8 cellular contexts compared by ENCODE assay signal in the genomic region with DNA sequence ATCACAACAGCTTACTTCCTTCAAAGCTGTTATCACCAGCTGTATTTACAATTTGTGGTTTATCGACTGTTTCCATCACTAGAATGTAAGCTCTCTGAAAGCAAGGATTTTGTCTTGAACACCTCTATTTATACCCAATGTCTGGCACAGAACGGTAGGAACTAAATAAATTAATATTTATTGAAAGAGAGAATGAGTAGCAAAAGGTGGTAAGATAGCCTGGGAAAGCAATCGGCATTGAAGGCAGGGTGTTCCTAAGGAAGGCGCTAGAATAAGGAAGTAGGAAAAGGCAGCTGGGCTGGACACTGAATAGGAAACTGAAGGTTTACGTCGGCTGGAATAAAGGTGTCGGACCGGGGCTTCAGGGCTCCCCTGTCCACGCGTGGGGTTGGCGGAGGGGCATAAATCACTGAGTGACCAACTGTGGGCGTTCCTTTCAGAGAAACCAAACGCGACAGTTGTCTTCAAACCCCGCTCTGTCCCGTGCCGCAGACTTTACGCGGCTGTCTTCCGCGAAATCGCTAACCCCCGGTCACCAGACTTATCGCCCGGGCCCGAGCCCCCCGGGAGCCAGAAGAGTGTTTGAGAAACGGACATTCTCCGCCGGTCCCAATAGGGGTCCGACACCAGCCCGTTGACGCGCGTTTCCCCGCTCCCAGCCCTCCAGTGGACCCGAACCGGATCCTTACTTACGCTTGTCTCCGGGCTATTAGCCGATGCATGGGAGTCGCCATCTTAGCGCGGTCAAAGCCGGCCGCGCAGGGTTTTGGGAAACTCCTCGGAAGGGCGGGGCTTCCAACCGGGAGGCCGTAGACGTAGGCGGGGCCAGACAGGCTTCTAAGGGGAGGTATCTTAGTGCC. TPM values are rescaled to one million over a fixed set of nuclear protein-coding genes. Genes with fewer than 3 reads are reported as not detected.
A peak's percentile ranks its signal among the peaks of the same experiment; 100 is the strongest.
DNase-seq lines count a peak whose midpoint lies in the region; ATAC-seq, FAIRE-seq and TF ChIP-seq lines count a peak whose summit lies in the region.

Gene ZCCHC10 (minus strand): TSS at position 746 of the 860 bp plus-strand sequence. CDS start 12 bp downstream, at position 734.

- H3K4me1 ChIP-seq in Karpas-422 (ENCODE audit: low read length) (peaks cover 14% of the 10 kb centered on the region), esophagus squamous epithelium (peaks cover 6 to 28% (median 7%) of the 10 kb centered on the region in 3 donors)

- no peaks in the 10 kb centered on the region for H4K20me1 ChIP-seq in Karpas-422 (ENCODE audit: insufficient read depth, low read depth, low read length)

- peaks cover 3 to 5% of the 10 kb centered on the region in 2 donors for H3K36me3 Mint-ChIP-seq in activated T-cell treated with anti-CD3 and anti-CD28 coated beads, Interleukin-2, amount 50 U/mL, for 72 hours (ENCODE audit: insufficient read depth in 2 of 2)

- H3K79me2 ChIP-seq in Karpas-422 (ENCODE audit: low read length): peaks cover 50% of the 10 kb centered on the region

- 0 to 1% methylated on average over 17 to 30 of the region's 53 CpGs for WGBS in esophagus squamous epithelium, 2 donors

- peak within 1 kb of the TSS; percentile 81 for H3K9ac ChIP-seq in Karpas-422 (ENCODE audit: low read length)

- peak within 1 kb of the TSS; percentile 92 for H3K4me3 ChIP-seq in Karpas-422 (ENCODE audit: low read length)
- H3K4me3 ChIP-seq in esophagus squamous epithelium: peak within 1 kb of the TSS; percentile 72 to 94 (median 83)

- H3K27me3 ChIP-seq in Karpas-422 (ENCODE audit: low read length) (no peaks in the 10 kb centered on the region), esophagus squamous epithelium (no peaks in the 10 kb centered on the region)

- H3K9me3 Mint-ChIP-seq in activated T-cell treated with anti-CD3 and anti-CD28 coated beads, Interleukin-2, amount 50 U/mL, for 72 hours: no peaks in the 10 kb centered on the region

- no peak for FAIRE-seq in RCC 7860 (lab: Jason Lieb, UNC)

- H3K27ac Mint-ChIP-seq in activated T-cell treated with anti-CD3 and anti-CD28 coated beads, Interleukin-2, amount 50 U/mL, for 72 hours: peak within 1 kb of the TSS; percentile 94

- TF ChIP-seq POLR2A in esophagus squamous epithelium (IDR thresholded peaks at IDR 0.05): peak in 3 of 4 donors; percentile 21 to 70 (median 51)

- H3K36me3 ChIP-seq in Karpas-422 (ENCODE audit: insufficient read depth, low read length) (no peaks in the 10 kb centered on the region; the same call in 1 of the 2 replicates), esophagus squamous epithelium (peaks cover 0 to 20% (median 4%) of the 10 kb centered on the region in 3 donors)

- H3K4me1 Mint-ChIP-seq in activated T-cell treated with anti-CD3 and anti-CD28 coated beads, Interleukin-2, amount 50 U/mL, for 72 hours (ENCODE audit: low read depth): peaks cover 25% of the 10 kb centered on the region

- peak within 1 kb of the TSS; percentile 91 to 92 for H3K4me3 Mint-ChIP-seq in activated T-cell treated with anti-CD3 and anti-CD28 coated beads, Interleukin-2, amount 50 U/mL, for 72 hours

- TF ChIP-seq CTCF in esophagus squamous epithelium (IDR thresholded peaks at IDR 0.05): peak in 1 of 6 experiments; percentile 6

- H3K9me2 ChIP-seq in Karpas-422 (replicated peaks; ENCODE audit: insufficient read depth, low read length): no peaks in the 10 kb centered on the region

- H2AFZ ChIP-seq in Karpas-422 (ENCODE audit: low read length): peak within 1 kb of the TSS; percentile 91

- peak within 1 kb of the TSS; percentile 89 for H3K4me2 ChIP-seq in Karpas-422 (ENCODE audit: low read depth, low read length, poor library complexity, severe bottlenecking)

- intact Hi-C loops in esophagus squamous epithelium (cut with DNase I): no loop called here

- DNase-seq in DMS79 (lab: John Stamatoyannopoulos, UW): peak; percentile 67
- DNase-seq in Karpas-422: peak; percentile 97
- DNase-seq in RCC 7860 (ENCODE audit: low spot score): peak; percentile 72
- peak; percentile 94 to 96 for DNase-seq in activated T-cell treated with anti-CD3 and anti-CD28 coated beads, Interleukin-2, amount 50 U/mL, for 72 hours
- DNase-seq in esophagus squamous epithelium (lab: John Stamatoyannopoulos, UW): peak; percentile 44
- DNase-seq in myocyte (ENCODE audit: low read depth): peak; percentile 96
- peak; percentile 84 to 89 for DNase-seq in stimulated activated CD8-positive, alpha-beta memory T cell treated with anti-CD3 and anti-CD28 coated beads, Interleukin-7, amount 100 ng/mL, for 4 hours (ENCODE audit: low read depth in 2 of 2)

- H3K27me3 Mint-ChIP-seq in activated T-cell treated with anti-CD3 and anti-CD28 coated beads, Interleukin-2, amount 50 U/mL, for 72 hours (ENCODE audit: low read depth): no peaks in the 10 kb centered on the region

- H3K27ac ChIP-seq in Karpas-422 (ENCODE audit: low read length): peak within 1 kb of the TSS; percentile 33; the same call in 1 of the 2 replicates
- H3K27ac ChIP-seq in esophagus squamous epithelium: peak within 1 kb of the TSS; percentile 90 to 97 (median 93)

- H3K9me3 ChIP-seq in Karpas-422 (ENCODE audit: low read length): no peaks in the 10 kb centered on the region
- no peaks in the 10 kb centered on the region for H3K9me3 ChIP-seq in esophagus squamous epithelium

- peak; percentile 96 for ATAC-seq in GM21825 (IDR thresholded peaks at IDR 0.05; ENCODE audit: unreplicated experiment)
- ATAC-seq in activated T-cell treated with anti-CD3 and anti-CD28 coated beads, Interleukin-2, amount 50 U/mL, for 72 hours (replicated peaks in 1 of 2): peak; percentile 99 to 100

RNA-seq across cellular contexts. Expression of gene ZCCHC10, which starts in this region (rescaled TPM):
- total RNA-seq in Karpas-422 (2014; rRNA removed; shearing (Covaris generic); ENCODE audit: low replicate concordance): 4.7 and 23.7 TPM in 2 replicates
- 10 to 100 TPM; 23.7 to 30.6 TPM for total RNA-seq in activated T-cell treated with anti-CD3 and anti-CD28 coated beads, Interleukin-2, amount 50 U/mL, for 72 hours
- total RNA-seq in esophagus squamous epithelium (10 to 100 TPM in 3 of 4 donors, 1 to 10 TPM in 1; 7.0 to 29.7 (median 13.3) TPM), myocyte (18.6 and 21.7 TPM in 2 replicates)
- 15.5 TPM for polyA plus RNA-seq in myocyte (2012)

Comparison
In these comparisons a context has a peak if more than half of its experiments do, and no peak if none do; other contexts are left out.
1. Peak in every context shown above with its lines: DNase-seq, ATAC-seq, H3K4me3 ChIP-seq and H3K27ac ChIP-seq.
2. DNase-seq: peak in every context shown above with its lines; median percentile 97 in Karpas-422; 96 in myocyte; 95 in activated T-cell treated with anti-CD3 and anti-CD28 coated beads, Interleukin-2, amount 50 U/mL, for 72 hours; 86 in stimulated activated CD8-positive, alpha-beta memory T cell treated with anti-CD3 and anti-CD28 coated beads, Interleukin-7, amount 100 ng/mL, for 4 hours; 72 in RCC 7860; 67 in DMS79; 44 in esophagus squamous epithelium.